3 cellular contexts compared by ENCODE assay signal in the genomic region with DNA sequence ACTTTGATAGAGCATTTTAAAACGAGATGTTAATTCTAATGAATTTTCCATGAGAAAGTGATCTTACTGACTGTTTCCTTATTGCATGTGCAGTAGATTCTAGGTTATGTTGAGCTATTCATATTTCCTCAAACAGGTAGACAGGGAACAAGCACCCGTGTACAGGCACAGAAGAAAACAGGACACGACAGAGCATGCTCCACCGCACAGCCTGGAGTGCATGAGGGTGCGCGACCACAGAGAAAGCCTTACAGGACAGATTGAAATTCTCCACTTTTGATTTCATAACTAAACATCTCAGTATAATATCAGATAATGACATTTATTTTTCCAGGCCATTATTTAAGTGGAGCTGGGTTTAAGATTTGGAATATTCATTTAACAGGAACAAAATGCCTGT. TPM values are rescaled to one million over a fixed set of nuclear protein-coding genes. Genes with fewer than 3 reads are reported as not detected.
"Had no signal": no experiment of that assay in that cellular context is flagged by ENCODE, and none has a peak within 500 bp of the region (broad histone marks: within the 10 kb centered on the region; RNA-seq: fewer than 3 reads in every experiment).

No MANE protein-coding gene starts in this region.

RNA-seq across cellular contexts. Expression of gene TRIM77, which starts 41.9 kb away (rescaled TPM):
- polyA plus RNA-seq: GM23248, GM23338, H1 had no signal
